22 cellular contexts compared by ENCODE assay signal in genomic region chr7:121891731-121892130, GRCh38. TPM values are rescaled to one million over a fixed set of nuclear protein-coding genes. Genes with fewer than 3 reads are reported as not detected.
A peak's percentile ranks its signal among the peaks of the same experiment; 100 is the strongest.
DNase-seq lines count a peak whose midpoint lies in the region; ATAC-seq and TF ChIP-seq lines count a peak whose summit lies in the region.
"Had no signal": no experiment of that assay in that cellular context is flagged by ENCODE, and none has a peak within 500 bp of the region (broad histone marks: within the 10 kb centered on the region; RNA-seq: fewer than 3 reads in every experiment).

No MANE protein-coding gene starts in this region.

- no peak overlapping the region for H2BK5ac ChIP-seq in H9 (ENCODE audit: insufficient read length, low read length)

- no peak overlapping the region for H2AK5ac ChIP-seq in H9 (ENCODE audit: insufficient read length, low read length)

- H3K79me2 ChIP-seq in H9 (ENCODE audit: insufficient read depth, low read length) = peaks cover 24% of the 10 kb centered on the region; the same call in 1 of the 2 replicates

- no peaks in the 10 kb centered on the region for H3K9me3 ChIP-seq in H9 (ENCODE audit: control insufficient read depth, low read depth, low read length)
- H3K9me3 ChIP-seq in endodermal cell (ENCODE audit: control insufficient read depth, low read length) = no peaks in the 10 kb centered on the region
- H3K9me3 ChIP-seq in uterus = no peaks in the 10 kb centered on the region
- H3K9me3 ChIP-seq: A549; BE2C; BLaER1 treated with 17β-estradiol and CSF1 and Interleukin-3, amounts not matched to agents 10 nM and 100 nM had no signal

- H3K79me1 ChIP-seq in H9 (ENCODE audit: insufficient read depth, low read depth, low read length, poor library complexity, severe bottlenecking) = no peaks in the 10 kb centered on the region

- H4K5ac ChIP-seq in H9 (ENCODE audit: insufficient read length, low read depth, low read length) = no peak overlapping the region

- peaks cover 16 to 17% of the 10 kb centered on the region in 2 experiments for H3K4me1 Mint-ChIP-seq in H9
- peaks cover 6% of the 10 kb centered on the region for H3K4me1 Mint-ChIP-seq in endodermal cell
- H3K4me1 Mint-ChIP-seq in type B pancreatic cell (ENCODE audit: unreplicated experiment) = no peaks in the 10 kb centered on the region
- no peaks in the 10 kb centered on the region for H3K4me1 Mint-ChIP-seq in natural killer cell treated with Interleukin-12 subunit alpha and Interleukin-12 subunit beta and Interleukin-15 and Interleukin-18, amount 100 ng/mL, for 72 hours (ENCODE audit: low read depth in 2 of 2)
- H3K4me1 Mint-ChIP-seq: CD14-positive monocyte; CD8-positive, alpha-beta memory T cell had no signal

- H3K4me2 ChIP-seq in H9 (ENCODE audit: insufficient read depth, insufficient read length, low read length) = no peak overlapping the region
- H3K4me2 ChIP-seq: A549; BLaER1 treated with 17β-estradiol and CSF1 and Interleukin-3, amounts not matched to agents 10 nM and 100 nM had no signal

- H3K27ac Mint-ChIP-seq in H9 = peak overlapping the region in 2 of 3 experiments; percentile 53 to 86; a peak in 3 of 7 replicates
- H3K27ac Mint-ChIP-seq in endodermal cell = no peak overlapping the region
- H3K27ac Mint-ChIP-seq in type B pancreatic cell = no peak overlapping the region
- H3K27ac Mint-ChIP-seq in natural killer cell treated with Interleukin-12 subunit alpha and Interleukin-12 subunit beta and Interleukin-15 and Interleukin-18, amount 100 ng/mL, for 72 hours = no peak overlapping the region
- H3K27ac Mint-ChIP-seq: CD14-positive monocyte; CD4-positive, alpha-beta T cell; CD8-positive, alpha-beta memory T cell; HFFc6 had no signal

- H4K8ac ChIP-seq in H9 (replicated peaks; ENCODE audit: insufficient read length, low read depth, low read length) = no peak overlapping the region

- no peak overlapping the region for H2BK20ac ChIP-seq in H9 (ENCODE audit: low read depth, low read length, poor library complexity, severe bottlenecking)

- no CpG with 5 or more reads among the region's 2 CpGs for WGBS in H9 (ENCODE audit: extremely low coverage, insufficient read length, low lambda C conversion rate)
- WGBS in endodermal cell (ENCODE audit: insufficient coverage in 1 of 2, insufficient read length in 1 of 2), 2 experiments = 88% methylated on average over 2 of the region's 2 CpGs; no CpG with 5 or more reads in 1 of the 2 experiments

- no peak for TF ChIP-seq POLR2A in uterus (IDR thresholded peaks at IDR 0.05)

- H3K27ac ChIP-seq in H9 (ENCODE audit: insufficient read length, low read depth, low read length) (no peak overlapping the region), endodermal cell (ENCODE audit: low read depth, low read length) (no peak overlapping the region), uterus (no peak overlapping the region)
- H3K27ac ChIP-seq: A549; BLaER1 treated with 17β-estradiol and CSF1 and Interleukin-3, amounts not matched to agents 10 nM and 100 nM had no signal

- TF ChIP-seq CTCF in H9 (conservative IDR thresholded peaks at IDR 0.05) (peak; percentile 41; the same call in 1 of the 3 replicates), endodermal cell (conservative IDR thresholded peaks at IDR 0.05) (peak; percentile 53), type B pancreatic cell (conservative IDR thresholded peaks at IDR 0.05) (peak; percentile 57), uterus (IDR thresholded peaks at IDR 0.05) (no peak)

- no peak overlapping the region for H2BK15ac ChIP-seq in H9 (ENCODE audit: low read depth, low read length)

- no peak overlapping the region for H3K23ac ChIP-seq in H9 (ENCODE audit: insufficient read length, low read depth, low read length)

- no peaks in the 10 kb centered on the region for H4K20me1 ChIP-seq in H9 (ENCODE audit: control insufficient read depth, insufficient read depth, insufficient read length)
- H4K20me1 ChIP-seq: BLaER1 treated with 17β-estradiol and CSF1 and Interleukin-3, amounts not matched to agents 10 nM and 100 nM had no signal

- no peak overlapping the region for H3K9ac ChIP-seq in H9 (ENCODE audit: extremely low read depth, insufficient read length, low read length)
- H3K9ac ChIP-seq in endodermal cell (ENCODE audit: extremely low read depth, low read length, poor library complexity, severe bottlenecking) = no peak overlapping the region
- H3K9ac ChIP-seq: BLaER1 treated with 17β-estradiol and CSF1 and Interleukin-3, amounts not matched to agents 10 nM and 100 nM had no signal

- DNase-seq in H9 = no peak
- peak; percentile 2 for DNase-seq in OCI-M1 (lab: John Stamatoyannopoulos, UW)
- no peak for DNase-seq in endodermal cell
- no peak for DNase-seq in type B pancreatic cell (ENCODE audit: extremely low spot score, unreplicated experiment)
- DNase-seq in natural killer cell treated with Interleukin-12 subunit alpha and Interleukin-12 subunit beta and Interleukin-15 and Interleukin-18, amount 100 ng/mL, for 72 hours (ENCODE audit: low spot score) = no peak
- no peak for DNase-seq in T-helper 9 cell
- no peak for DNase-seq in uterus
- DNase-seq: 8988T; ACHN; AML-193; BE2C; CD4-positive, alpha-beta T cell; CD8-positive, alpha-beta memory T cell; DMS 273 treated with DMSO at 0.1 percent for 48 hours; DMS79; EL; GF-D8; H7; HFFc6 had no signal

- H3K4me3 Mint-ChIP-seq in H9 (no peak overlapping the region; a peak in 1 of 5 replicates), endodermal cell (no peak overlapping the region), type B pancreatic cell (no peak overlapping the region)
- no peak overlapping the region for H3K4me3 Mint-ChIP-seq in natural killer cell treated with Interleukin-12 subunit alpha and Interleukin-12 subunit beta and Interleukin-15 and Interleukin-18, amount 100 ng/mL, for 72 hours
- H3K4me3 Mint-ChIP-seq: CD14-positive monocyte; CD4-positive, alpha-beta T cell; CD8-positive, alpha-beta memory T cell; HFFc6 had no signal

- no peaks in the 10 kb centered on the region for H3K23me2 ChIP-seq in H9 (ENCODE audit: insufficient read length, low read depth, low read length, poor library complexity, severe bottlenecking)

- H3K27me3 Mint-ChIP-seq in H9 (ENCODE audit: low read depth) (no peaks in the 10 kb centered on the region), endodermal cell (ENCODE audit: insufficient read depth) (no peaks in the 10 kb centered on the region), type B pancreatic cell (no peaks in the 10 kb centered on the region)
- H3K27me3 Mint-ChIP-seq in natural killer cell treated with Interleukin-12 subunit alpha and Interleukin-12 subunit beta and Interleukin-15 and Interleukin-18, amount 100 ng/mL, for 72 hours = no peaks in the 10 kb centered on the region
- H3K27me3 Mint-ChIP-seq: CD4-positive, alpha-beta T cell; CD8-positive, alpha-beta memory T cell had no signal

- no peak overlapping the region for H2BK120ac ChIP-seq in H9 (ENCODE audit: low read depth, low read length, poor library complexity, severe bottlenecking)

- H3K14ac ChIP-seq in H9 (ENCODE audit: insufficient read depth, low read length) = no peak overlapping the region

- H3T11ph ChIP-seq in H9 (ENCODE audit: low read length) = no peak overlapping the region

- no peak overlapping the region for H3K4ac ChIP-seq in H9 (ENCODE audit: low read depth, low read length)

- H3K36me3 ChIP-seq in endodermal cell (ENCODE audit: control insufficient read depth, insufficient read depth, low read length) = no peaks in the 10 kb centered on the region
- H3K36me3 ChIP-seq in uterus = no peaks in the 10 kb centered on the region
- H3K36me3 ChIP-seq: BE2C; BLaER1 treated with 17β-estradiol and CSF1 and Interleukin-3, amounts not matched to agents 10 nM and 100 nM had no signal

- intact Hi-C loops in uterus (cut with DNase I; ENCODE audit: low total_unique reads) = no loop called here

- no peaks in the 10 kb centered on the region for H3K9me3 Mint-ChIP-seq in H9
- H3K9me3 Mint-ChIP-seq in endodermal cell = no peaks in the 10 kb centered on the region
- H3K9me3 Mint-ChIP-seq in type B pancreatic cell = no peaks in the 10 kb centered on the region
- no peaks in the 10 kb centered on the region for H3K9me3 Mint-ChIP-seq in natural killer cell treated with Interleukin-12 subunit alpha and Interleukin-12 subunit beta and Interleukin-15 and Interleukin-18, amount 100 ng/mL, for 72 hours
- H3K9me3 Mint-ChIP-seq: HFFc6 had no signal

- no peak overlapping the region for H4K91ac ChIP-seq in H9 (ENCODE audit: insufficient read length, low read depth, low read length)

- no peak overlapping the region for H3K56ac ChIP-seq in H9 (ENCODE audit: insufficient read length, low read depth, low read length)

- no peak overlapping the region for H2AFZ ChIP-seq in H9 (ENCODE audit: low read length)

- H3K36me3 Mint-ChIP-seq in H9 (ENCODE audit: insufficient read depth in 1 of 3, low read depth in 3 of 3) (peaks cover 9 to 19% (median 10%) of the 10 kb centered on the region in 3 experiments; a peak in 6 of 7 replicates), endodermal cell (ENCODE audit: low read depth) (no peaks in the 10 kb centered on the region), type B pancreatic cell (no peaks in the 10 kb centered on the region)
- no peaks in the 10 kb centered on the region for H3K36me3 Mint-ChIP-seq in natural killer cell treated with Interleukin-12 subunit alpha and Interleukin-12 subunit beta and Interleukin-15 and Interleukin-18, amount 100 ng/mL, for 72 hours
- H3K36me3 Mint-ChIP-seq: CD14-positive monocyte; CD8-positive, alpha-beta memory T cell had no signal

- no peak overlapping the region for H2BK12ac ChIP-seq in H9 (ENCODE audit: insufficient read length, low read depth, low read length)

- H3K4me3 ChIP-seq in endodermal cell (ENCODE audit: low read length) (no peak overlapping the region), uterus (no peak overlapping the region)
- H3K4me3 ChIP-seq: A549; BLaER1 treated with 17β-estradiol and CSF1 and Interleukin-3, amounts not matched to agents 10 nM and 100 nM had no signal

- H3K27me3 ChIP-seq in H9 (ENCODE audit: insufficient read depth, low read length) (no peaks in the 10 kb centered on the region), endodermal cell (ENCODE audit: control insufficient read depth, insufficient read depth, low read length, poor library complexity, severe bottlenecking) (no peaks in the 10 kb centered on the region), uterus (no peaks in the 10 kb centered on the region)
- H3K27me3 ChIP-seq: BE2C; BLaER1 treated with 17β-estradiol and CSF1 and Interleukin-3, amounts not matched to agents 10 nM and 100 nM had no signal

- H3K18ac ChIP-seq in H9 (ENCODE audit: insufficient read length, low read depth, low read length) = no peak overlapping the region

- peaks cover 8% of the 10 kb centered on the region; the same call in 1 of the 2 replicates for H3K4me1 ChIP-seq in H9 (ENCODE audit: insufficient read depth, low read length)
- no peaks in the 10 kb centered on the region for H3K4me1 ChIP-seq in endodermal cell (ENCODE audit: control insufficient read depth, insufficient read depth, low read length)
- H3K4me1 ChIP-seq in uterus = no peaks in the 10 kb centered on the region
- H3K4me1 ChIP-seq: A549; BE2C; BLaER1 treated with 17β-estradiol and CSF1 and Interleukin-3, amounts not matched to agents 10 nM and 100 nM had no signal

- no peak for ATAC-seq in natural killer cell treated with Interleukin-12 subunit alpha and Interleukin-12 subunit beta and Interleukin-15 and Interleukin-18, amount 100 ng/mL, for 72 hours
- ATAC-seq: A549 had no signal

RNA-seq across cellular contexts. Expression of gene PTPRZ1, which starts 18.8 kb away (rescaled TPM):
- total RNA-seq in H9 (2021) (69.5 and 74.2 TPM in 2 replicates), endodermal cell (10 to 100 TPM; 18.0 to 57.4 TPM), type B pancreatic cell (ENCODE audit: low replicate concordance) (20.7 and 43.4 TPM in 2 replicates), uterus (1 to 10 TPM in 1 of 4 donors, under 1 TPM in 1, not detected in 2; 0.76 to 9.1 TPM)
- polyA plus RNA-seq in endodermal cell (2013, experiment 1 of 2) = 111 TPM
- 96.9 TPM for polyA plus RNA-seq in endodermal cell (2013, experiment 2 of 2)
- not detected for total RNA-seq in natural killer cell treated with Interleukin-12 subunit alpha and Interleukin-12 subunit beta and Interleukin-15 and Interleukin-18, amount 100 ng/mL, for 72 hours
- total RNA-seq: CD4-positive, alpha-beta T cell; CD8-positive, alpha-beta memory T cell had no signal
- polyA plus RNA-seq: A549; CD14-positive monocyte; CD8-positive, alpha-beta memory T cell had no signal

Comparison
In these comparisons a context has a peak if more than half of its experiments do, and no peak if none do; other contexts are left out.
1. H3K27ac Mint-ChIP-seq: peak in H9 (2 of 3); none in endodermal cell (single experiment), type B pancreatic cell (single experiment) and natural killer cell treated with Interleukin-12 subunit alpha and Interleukin-12 subunit beta and Interleukin-15 and Interleukin-18, amount 100 ng/mL, for 72 hours (0 of 2).
2. CTCF ChIP-seq: peak in H9 (single experiment), endodermal cell (single experiment) and type B pancreatic cell (single experiment); none in uterus (0 of 4).